In genomic region chr7:26280723-26281122, GRCh38 we compare ENCODE assay signal across 25 cellular contexts. TPM values are rescaled to one million over a fixed set of nuclear protein-coding genes. Genes with fewer than 3 reads are reported as not detected.
DNase-seq lines count a peak whose midpoint lies in the region; ATAC-seq and TF ChIP-seq lines count a peak whose summit lies in the region.
"Had no signal": no experiment of that assay in that cellular context is flagged by ENCODE, and none has a peak within 500 bp of the region (broad histone marks: within the 10 kb centered on the region; RNA-seq: fewer than 3 reads in every experiment).

No MANE protein-coding gene starts in this region.

- DNase-seq in activated CD4-positive, alpha-beta memory T cell treated with anti-CD3 and anti-CD28 coated beads for 36 hours = no peak
- DNase-seq in activated CD4-positive, alpha-beta memory T cell treated with anti-CD3 and anti-CD28 coated beads, Interleukin-2, amount 10 ng/mL, durations not matched to agents 7 days and 5 days = no peak
- no peak for DNase-seq in natural killer cell treated with Interleukin-12 subunit alpha and Interleukin-12 subunit beta and Interleukin-15 and Interleukin-18, amount 100 ng/mL, for 72 hours (ENCODE audit: low spot score)
- DNase-seq in natural killer cell (no peak), nephron progenitor cell (no peak), activated gamma-delta T cell (lab: John Stamatoyannopoulos, UW) (no peak)
- DNase-seq in activated T-helper 2 cell treated with anti-CD3 and anti-CD28 coated beads, Interferon-gamma antibody, Interleukin-2, Interleukin-4, amounts not matched to agents 10 μg/mL and 5 μg/mL and 100 μg/mL, durations not matched to agents 14 hours and 24 hours and 36 hours (ENCODE audit: low spot score) = no peak
- DNase-seq: 8988T; ACHN; COR-L47; DMS79 treated with DMSO at 0.1 percent for 48 hours; GF-D8; H9; KBM-7; MV-4-11; NCI-H2029; NCI-H446 treated with DMSO at 0.1 percent for 48 hours; NCI-H526; NCI-H82; NK-92 treated with Interleukin-12 subunit alpha and Interleukin-12 subunit beta, amount 100 ng/mL, for 24 hours; Right ventricle myocardium superior; RPMI8226 had no signal

- peaks cover 24% of the 10 kb centered on the region for H3K4me1 Mint-ChIP-seq in activated CD4-positive, alpha-beta memory T cell treated with anti-CD3 and anti-CD28 coated beads for 36 hours (ENCODE audit: low read depth)
- peaks cover 18% of the 10 kb centered on the region for H3K4me1 Mint-ChIP-seq in activated CD4-positive, alpha-beta memory T cell treated with anti-CD3 and anti-CD28 coated beads, Interleukin-2, amount 10 ng/mL, durations not matched to agents 7 days and 5 days
- H3K4me1 Mint-ChIP-seq in natural killer cell treated with Interleukin-12 subunit alpha and Interleukin-12 subunit beta and Interleukin-15 and Interleukin-18, amount 100 ng/mL, for 72 hours (ENCODE audit: low read depth in 2 of 2) = peaks cover 22 to 23% of the 10 kb centered on the region in 2 donors
- H3K4me1 Mint-ChIP-seq in natural killer cell (peaks cover 7 to 8% of the 10 kb centered on the region in 2 donors), nephron progenitor cell (no peaks in the 10 kb centered on the region)
- H3K4me1 Mint-ChIP-seq in activated T-helper 2 cell treated with anti-CD3 and anti-CD28 coated beads, Interferon-gamma antibody, Interleukin-2, Interleukin-4, amounts not matched to agents 10 μg/mL and 5 μg/mL and 100 μg/mL, durations not matched to agents 14 hours and 24 hours and 36 hours (ENCODE audit: low read depth) = peaks cover 16% of the 10 kb centered on the region
- peaks cover 5% of the 10 kb centered on the region for H3K4me1 Mint-ChIP-seq in stimulated activated memory B cell treated with anti-CD40 and anti-IgM and Interleukin-4, amounts not matched to agents 10 μg/mL and 1 μg/mL and 100 μg/mL, for 72 hours
- H3K4me1 Mint-ChIP-seq: H9 had no signal

- no peak overlapping the region for H3K4me3 Mint-ChIP-seq in activated CD4-positive, alpha-beta memory T cell treated with anti-CD3 and anti-CD28 coated beads for 36 hours
- H3K4me3 Mint-ChIP-seq in activated CD4-positive, alpha-beta memory T cell treated with anti-CD3 and anti-CD28 coated beads, Interleukin-2, amount 10 ng/mL, durations not matched to agents 7 days and 5 days = no peak overlapping the region
- no peak overlapping the region for H3K4me3 Mint-ChIP-seq in natural killer cell treated with Interleukin-12 subunit alpha and Interleukin-12 subunit beta and Interleukin-15 and Interleukin-18, amount 100 ng/mL, for 72 hours
- no peak overlapping the region for H3K4me3 Mint-ChIP-seq in natural killer cell
- no peak overlapping the region for H3K4me3 Mint-ChIP-seq in activated T-helper 2 cell treated with anti-CD3 and anti-CD28 coated beads, Interferon-gamma antibody, Interleukin-2, Interleukin-4, amounts not matched to agents 10 μg/mL and 5 μg/mL and 100 μg/mL, durations not matched to agents 14 hours and 24 hours and 36 hours (ENCODE audit: low read depth)
- H3K4me3 Mint-ChIP-seq in stimulated activated memory B cell treated with anti-CD40 and anti-IgM and Interleukin-4, amounts not matched to agents 10 μg/mL and 1 μg/mL and 100 μg/mL, for 72 hours = no peak overlapping the region
- no peak overlapping the region for H3K4me3 Mint-ChIP-seq in nephron progenitor cell
- H3K4me3 Mint-ChIP-seq: GM23338, H9 had no signal

- POLR2A ChIA-PET in activated CD4-positive, alpha-beta memory T cell treated with anti-CD3 and anti-CD28 coated beads for 36 hours (lab: Charles Lee) = interaction anchor here (0.9 kb wide), 1 partner anchor 13 kb away, joined by 3 read pairs; no protein-coding TSS in a partner anchor
- POLR2A ChIA-PET in activated CD4-positive, alpha-beta memory T cell treated with anti-CD3 and anti-CD28 coated beads, Interleukin-2, amount 10 ng/mL, durations not matched to agents 7 days and 5 days (lab: Charles Lee) = interaction anchor here (1.0 to 2.4 kb wide), 3 partner anchors 11 to 86 kb away, joined by 5 to 9 read pairs (median 7); partner anchors contain the start of genes CBX3 and SNX10

- H3K36me3 Mint-ChIP-seq in activated CD4-positive, alpha-beta memory T cell treated with anti-CD3 and anti-CD28 coated beads for 36 hours = no peaks in the 10 kb centered on the region
- H3K36me3 Mint-ChIP-seq in activated CD4-positive, alpha-beta memory T cell treated with anti-CD3 and anti-CD28 coated beads, Interleukin-2, amount 10 ng/mL, durations not matched to agents 7 days and 5 days (ENCODE audit: low read depth) = no peaks in the 10 kb centered on the region
- H3K36me3 Mint-ChIP-seq in natural killer cell treated with Interleukin-12 subunit alpha and Interleukin-12 subunit beta and Interleukin-15 and Interleukin-18, amount 100 ng/mL, for 72 hours = no peaks in the 10 kb centered on the region
- H3K36me3 Mint-ChIP-seq in natural killer cell = no peaks in the 10 kb centered on the region
- H3K36me3 Mint-ChIP-seq in activated T-helper 2 cell treated with anti-CD3 and anti-CD28 coated beads, Interferon-gamma antibody, Interleukin-2, Interleukin-4, amounts not matched to agents 10 μg/mL and 5 μg/mL and 100 μg/mL, durations not matched to agents 14 hours and 24 hours and 36 hours (ENCODE audit: low read depth) = no peaks in the 10 kb centered on the region
- H3K36me3 Mint-ChIP-seq in stimulated activated memory B cell treated with anti-CD40 and anti-IgM and Interleukin-4, amounts not matched to agents 10 μg/mL and 1 μg/mL and 100 μg/mL, for 72 hours = no peaks in the 10 kb centered on the region
- H3K36me3 Mint-ChIP-seq in nephron progenitor cell (ENCODE audit: low read depth) = no peaks in the 10 kb centered on the region

- peak overlapping the region; percentile 20 for H3K27ac Mint-ChIP-seq in activated CD4-positive, alpha-beta memory T cell treated with anti-CD3 and anti-CD28 coated beads for 36 hours
- H3K27ac Mint-ChIP-seq in activated CD4-positive, alpha-beta memory T cell treated with anti-CD3 and anti-CD28 coated beads, Interleukin-2, amount 10 ng/mL, durations not matched to agents 7 days and 5 days = no peak overlapping the region
- peak overlapping the region; percentile 57 to 63 for H3K27ac Mint-ChIP-seq in natural killer cell treated with Interleukin-12 subunit alpha and Interleukin-12 subunit beta and Interleukin-15 and Interleukin-18, amount 100 ng/mL, for 72 hours
- H3K27ac Mint-ChIP-seq in natural killer cell = no peak overlapping the region
- peak overlapping the region; percentile 6 for H3K27ac Mint-ChIP-seq in activated T-helper 2 cell treated with anti-CD3 and anti-CD28 coated beads, Interferon-gamma antibody, Interleukin-2, Interleukin-4, amounts not matched to agents 10 μg/mL and 5 μg/mL and 100 μg/mL, durations not matched to agents 14 hours and 24 hours and 36 hours
- H3K27ac Mint-ChIP-seq in stimulated activated memory B cell treated with anti-CD40 and anti-IgM and Interleukin-4, amounts not matched to agents 10 μg/mL and 1 μg/mL and 100 μg/mL, for 72 hours = peak overlapping the region; percentile 3
- no peak overlapping the region for H3K27ac Mint-ChIP-seq in nephron progenitor cell
- H3K27ac Mint-ChIP-seq: GM23338, H9 had no signal

- TF ChIP-seq CTCF in natural killer cell (IDR thresholded peaks at IDR 0.05) (no peak), nephron progenitor cell (IDR thresholded peaks at IDR 0.05) (no peak)

- H3K27me3 Mint-ChIP-seq in activated CD4-positive, alpha-beta memory T cell treated with anti-CD3 and anti-CD28 coated beads for 36 hours = peaks cover 3% of the 10 kb centered on the region
- peaks cover 3% of the 10 kb centered on the region for H3K27me3 Mint-ChIP-seq in activated CD4-positive, alpha-beta memory T cell treated with anti-CD3 and anti-CD28 coated beads, Interleukin-2, amount 10 ng/mL, durations not matched to agents 7 days and 5 days
- no peaks in the 10 kb centered on the region for H3K27me3 Mint-ChIP-seq in natural killer cell treated with Interleukin-12 subunit alpha and Interleukin-12 subunit beta and Interleukin-15 and Interleukin-18, amount 100 ng/mL, for 72 hours
- H3K27me3 Mint-ChIP-seq in natural killer cell (ENCODE audit: low read depth in 2 of 2) (no peaks in the 10 kb centered on the region), nephron progenitor cell (ENCODE audit: low read depth, poor library complexity) (peaks cover 6% of the 10 kb centered on the region)
- H3K27me3 Mint-ChIP-seq in activated T-helper 2 cell treated with anti-CD3 and anti-CD28 coated beads, Interferon-gamma antibody, Interleukin-2, Interleukin-4, amounts not matched to agents 10 μg/mL and 5 μg/mL and 100 μg/mL, durations not matched to agents 14 hours and 24 hours and 36 hours (ENCODE audit: low read depth) = no peaks in the 10 kb centered on the region
- no peaks in the 10 kb centered on the region for H3K27me3 Mint-ChIP-seq in stimulated activated memory B cell treated with anti-CD40 and anti-IgM and Interleukin-4, amounts not matched to agents 10 μg/mL and 1 μg/mL and 100 μg/mL, for 72 hours

- intact Hi-C loops in activated CD4-positive, alpha-beta memory T cell treated with anti-CD3 and anti-CD28 coated beads for 36 hours (cut with micrococcal nuclease) = no loop called here
- intact Hi-C loops in natural killer cell (cut with micrococcal nuclease) = no loop called here
- intact Hi-C loops in activated T-helper 2 cell treated with anti-CD3 and anti-CD28 coated beads, Interferon-gamma antibody, Interleukin-2, Interleukin-4, amounts not matched to agents 10 μg/mL and 5 μg/mL and 100 μg/mL, durations not matched to agents 14 hours and 24 hours and 36 hours (cut with micrococcal nuclease) = no loop called here

- no peak for ATAC-seq in natural killer cell treated with Interleukin-12 subunit alpha and Interleukin-12 subunit beta and Interleukin-15 and Interleukin-18, amount 100 ng/mL, for 72 hours
- ATAC-seq in natural killer cell = no peak
- no peak for ATAC-seq in stimulated activated memory B cell treated with anti-CD40 and anti-IgM and Interleukin-4, amounts not matched to agents 10 μg/mL and 1 μg/mL and 100 μg/mL, for 72 hours
- ATAC-seq: GM23338 had no signal

- CTCF ChIA-PET in activated CD4-positive, alpha-beta memory T cell treated with anti-CD3 and anti-CD28 coated beads for 36 hours (lab: Charles Lee) = interaction anchor here (0.8 to 1.3 kb wide), 4 partner anchors 12 to 388 kb away, joined by 3 to 5 read pairs (median 3); no protein-coding TSS in a partner anchor
- CTCF ChIA-PET in activated CD4-positive, alpha-beta memory T cell treated with anti-CD3 and anti-CD28 coated beads, Interleukin-2, amount 10 ng/mL, durations not matched to agents 7 days and 5 days (lab: Charles Lee) = interaction anchor here (0.9 to 1.7 kb wide), 4 partner anchors 10 to 384 kb away, joined by 3 to 6 read pairs (median 4); no protein-coding TSS in a partner anchor

- no peaks in the 10 kb centered on the region for H3K9me3 Mint-ChIP-seq in activated CD4-positive, alpha-beta memory T cell treated with anti-CD3 and anti-CD28 coated beads for 36 hours
- no peaks in the 10 kb centered on the region for H3K9me3 Mint-ChIP-seq in activated CD4-positive, alpha-beta memory T cell treated with anti-CD3 and anti-CD28 coated beads, Interleukin-2, amount 10 ng/mL, durations not matched to agents 7 days and 5 days
- no peaks in the 10 kb centered on the region for H3K9me3 Mint-ChIP-seq in natural killer cell treated with Interleukin-12 subunit alpha and Interleukin-12 subunit beta and Interleukin-15 and Interleukin-18, amount 100 ng/mL, for 72 hours
- no peaks in the 10 kb centered on the region for H3K9me3 Mint-ChIP-seq in natural killer cell
- H3K9me3 Mint-ChIP-seq in activated T-helper 2 cell treated with anti-CD3 and anti-CD28 coated beads, Interferon-gamma antibody, Interleukin-2, Interleukin-4, amounts not matched to agents 10 μg/mL and 5 μg/mL and 100 μg/mL, durations not matched to agents 14 hours and 24 hours and 36 hours = no peaks in the 10 kb centered on the region
- H3K9me3 Mint-ChIP-seq in stimulated activated memory B cell treated with anti-CD40 and anti-IgM and Interleukin-4, amounts not matched to agents 10 μg/mL and 1 μg/mL and 100 μg/mL, for 72 hours = no peaks in the 10 kb centered on the region
- peaks cover 4% of the 10 kb centered on the region for H3K9me3 Mint-ChIP-seq in nephron progenitor cell
- H3K9me3 Mint-ChIP-seq: GM23338, H9 had no signal

RNA-seq across cellular contexts. Expression of gene SNX10, which starts 10.9 kb away (rescaled TPM):
- 10 to 100 TPM; 43.1 to 44.1 TPM for total RNA-seq in activated CD4-positive, alpha-beta memory T cell treated with anti-CD3 and anti-CD28 coated beads for 36 hours
- 10 to 100 TPM; 42.4 to 45.7 TPM for total RNA-seq in activated CD4-positive, alpha-beta memory T cell treated with anti-CD3 and anti-CD28 coated beads, Interleukin-2, amount 10 ng/mL, durations not matched to agents 7 days and 5 days
- 10 to 100 TPM; 47.2 to 81.7 TPM for total RNA-seq in natural killer cell treated with Interleukin-12 subunit alpha and Interleukin-12 subunit beta and Interleukin-15 and Interleukin-18, amount 100 ng/mL, for 72 hours
- total RNA-seq in natural killer cell = 10 to 100 TPM; 17.2 to 26.8 (median 21.3) TPM
- total RNA-seq in activated T-helper 2 cell treated with anti-CD3 and anti-CD28 coated beads, Interferon-gamma antibody, Interleukin-2, Interleukin-4, amounts not matched to agents 10 μg/mL and 5 μg/mL and 100 μg/mL, durations not matched to agents 14 hours and 24 hours and 36 hours = 54.9 and 59.3 TPM in 2 replicates
- total RNA-seq: LHCN-M2 had no signal

Comparison
In these comparisons a context has a peak if more than half of its experiments do, and no peak if none do; other contexts are left out.
1. H3K27ac Mint-ChIP-seq: peak in activated CD4-positive, alpha-beta memory T cell treated with anti-CD3 and anti-CD28 coated beads for 36 hours (single experiment), natural killer cell treated with Interleukin-12 subunit alpha and Interleukin-12 subunit beta and Interleukin-15 and Interleukin-18, amount 100 ng/mL, for 72 hours (2 of 2), activated T-helper 2 cell treated with anti-CD3 and anti-CD28 coated beads, Interferon-gamma antibody, Interleukin-2, Interleukin-4, amounts not matched to agents 10 μg/mL and 5 μg/mL and 100 μg/mL, durations not matched to agents 14 hours and 24 hours and 36 hours (single experiment) and stimulated activated memory B cell treated with anti-CD40 and anti-IgM and Interleukin-4, amounts not matched to agents 10 μg/mL and 1 μg/mL and 100 μg/mL, for 72 hours (single experiment); none in activated CD4-positive, alpha-beta memory T cell treated with anti-CD3 and anti-CD28 coated beads, Interleukin-2, amount 10 ng/mL, durations not matched to agents 7 days and 5 days (single experiment), natural killer cell (0 of 2) and nephron progenitor cell (single experiment).